15 cellular contexts compared by ENCODE assay signal in genomic region chr2:203455209-203455608, GRCh38.
DNase-seq lines count a peak whose midpoint lies in the region; ATAC-seq and TF ChIP-seq lines count a peak whose summit lies in the region.
"Had no signal": no experiment of that assay in that cellular context is flagged by ENCODE, and none has a peak within 500 bp of the region (broad histone marks: within the 10 kb centered on the region; RNA-seq: fewer than 3 reads in every experiment).

No MANE protein-coding gene starts in this region.

- peak; percentile 77 for ATAC-seq in left colon

- TF ChIP-seq CTCF in osteocyte (IDR thresholded peaks at IDR 0.05) = no peak
- TF ChIP-seq CTCF in esophagus muscularis mucosa (IDR thresholded peaks at IDR 0.05) = no peak

- TF ChIP-seq EP300 in esophagus muscularis mucosa (IDR thresholded peaks at IDR 0.05) = no peak

- H3K36me3 Mint-ChIP-seq in osteocyte (ENCODE audit: unreplicated experiment) = peaks cover 18% of the 10 kb centered on the region

- no peaks in the 10 kb centered on the region for H4K20me1 ChIP-seq in GM23248 (ENCODE audit: insufficient read depth)

- no peak overlapping the region for H3K4me3 ChIP-seq in GM23248
- H3K4me3 ChIP-seq in esophagus muscularis mucosa = no peak overlapping the region

- no peaks in the 10 kb centered on the region for H3K9me3 Mint-ChIP-seq in osteocyte (ENCODE audit: unreplicated experiment)
- H3K9me3 Mint-ChIP-seq: CD4-positive, alpha-beta T cell had no signal

- H3K4me3 Mint-ChIP-seq in osteocyte (ENCODE audit: unreplicated experiment) = no peak overlapping the region
- H3K4me3 Mint-ChIP-seq: CD4-positive, alpha-beta T cell had no signal

- H2AFZ ChIP-seq in GM23248 = no peak overlapping the region

- peaks cover 40% of the 10 kb centered on the region for H3K4me1 Mint-ChIP-seq in osteocyte (ENCODE audit: unreplicated experiment)

- H3K27me3 ChIP-seq in GM23248 (replicated peaks; ENCODE audit: insufficient read depth) = no peaks in the 10 kb centered on the region
- H3K27me3 ChIP-seq in esophagus muscularis mucosa = no peaks in the 10 kb centered on the region

- H3K9me3 ChIP-seq in GM23248 (ENCODE audit: low read depth) (no peaks in the 10 kb centered on the region), esophagus muscularis mucosa (no peaks in the 10 kb centered on the region)
- H3K9me3 ChIP-seq: Caco-2 had no signal

- H3K27me3 Mint-ChIP-seq in osteocyte (ENCODE audit: unreplicated experiment) = no peaks in the 10 kb centered on the region
- H3K27me3 Mint-ChIP-seq: CD4-positive, alpha-beta T cell had no signal

- H3K79me2 ChIP-seq in GM23248 (ENCODE audit: insufficient read depth) = peaks cover 67% of the 10 kb centered on the region

- H3K27ac Mint-ChIP-seq in osteocyte (ENCODE audit: unreplicated experiment) = peak overlapping the region; percentile 4
- H3K27ac Mint-ChIP-seq: CD4-positive, alpha-beta T cell had no signal

- 74 to 83% methylated on average over 3 of the region's 3 CpGs for WGBS in GM23248 (ENCODE audit: low coverage in 1 of 2, low lambda C conversion rate in 2 of 2, missing lambda C conversion rate in 2 of 2), 2 experiments
- 79% methylated on average over 3 of the region's 3 CpGs for WGBS in esophagus muscularis mucosa

- H3K4me1 ChIP-seq in GM23248 (ENCODE audit: insufficient read depth) (peaks cover 35% of the 10 kb centered on the region), esophagus muscularis mucosa (peaks cover 0 to 5% (median 2%) of the 10 kb centered on the region in 4 donors)

- H3K9ac ChIP-seq in GM23248 = no peak overlapping the region

- intact Hi-C loops in left colon (cut with DNase I, micrococcal nuclease) (no loop called here), esophagus muscularis mucosa (cut with DNase I) (loop anchor here (10.0 kb wide), 1 partner anchor 210 kb away; no protein-coding TSS in a partner anchor)

- H3K36me3 ChIP-seq in GM23248 (ENCODE audit: low read depth) (peaks cover 96% of the 10 kb centered on the region), esophagus muscularis mucosa (peaks cover 9 to 65% (median 43%) of the 10 kb centered on the region in 4 donors)

- H3K27ac ChIP-seq in GM23248 (0 out of 2 replicates have a peak overlapping the region, but pooled peaks have one; percentile 52), esophagus muscularis mucosa (replicated peaks in 1 of 4) (no peak overlapping the region)
- H3K27ac ChIP-seq: C4-2B, HL-60 had no signal

- no peaks in the 10 kb centered on the region for H3K9me2 ChIP-seq in GM23248 (ENCODE audit: insufficient read depth)

- no peak overlapping the region for H3K4me2 ChIP-seq in GM23248 (ENCODE audit: unreplicated experiment)

- TF ChIP-seq POLR2A in esophagus muscularis mucosa (IDR thresholded peaks at IDR 0.05; ENCODE audit: low read depth) = no peak

- in situ Hi-C loops in GM23248 (cut with MboI) = no loop called here

- peaks cover 98% of the 10 kb centered on the region for H3F3A ChIP-seq in GM23248 (ENCODE audit: insufficient read depth)

- DNase-seq in GM23248 (no peak), NCI-H69 (lab: John Stamatoyannopoulos, UW) (peak; percentile 1), left colon (no peak), osteocyte (ENCODE audit: extremely low spot score, unreplicated experiment) (no peak), NCI-H2196 (lab: John Stamatoyannopoulos, UW; ENCODE audit: unreplicated experiment) (no peak), cortex of kidney (lab: John Stamatoyannopoulos, UW) (no peak), esophagus muscularis mucosa (ENCODE audit: extremely low spot score) (no peak), AG08395 (ENCODE audit: low spot score) (no peak)
- DNase-seq: ACHN; AML-193; Caco-2; CD4-positive, alpha-beta T cell; HCEC 1CT had no signal
